Comparison of ENCODE assay signal across 8 cellular contexts in the genomic region with DNA sequence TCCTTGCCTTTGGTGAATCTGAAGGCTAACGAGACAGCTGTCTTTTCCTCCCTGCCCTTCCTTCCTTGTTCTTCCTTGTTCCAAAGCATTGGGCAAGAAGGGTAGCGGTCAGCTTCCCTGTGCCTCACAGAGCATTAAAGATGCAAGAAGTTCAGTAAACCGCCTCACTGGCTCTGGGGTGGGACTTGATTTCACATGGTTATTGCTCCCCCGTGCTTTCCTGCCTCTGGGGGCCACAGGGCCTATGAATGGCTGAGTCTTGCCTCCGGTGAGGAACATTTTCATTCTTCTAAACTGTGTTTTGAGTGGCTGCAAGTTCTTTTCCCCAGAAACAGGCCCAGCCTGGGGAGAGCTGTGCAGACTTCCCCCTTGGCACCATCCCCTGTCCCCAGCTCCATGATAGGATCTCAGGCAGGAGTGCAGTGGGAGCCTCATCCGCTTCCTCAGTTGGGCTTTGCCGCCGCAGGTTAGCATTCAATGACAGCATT. TPM values are rescaled to one million over a fixed set of nuclear protein-coding genes. Genes with fewer than 3 reads are reported as not detected.
DNase-seq lines count a peak whose midpoint lies in the region; ATAC-seq and TF ChIP-seq lines count a peak whose summit lies in the region.

No MANE protein-coding gene starts in this region.

- H2AFZ ChIP-seq in fibroblast of lung (ENCODE audit: low read length), result peak overlapping the region; percentile 35

- peaks cover 9% of the 10 kb centered on the region for H3K27me3 ChIP-seq in fibroblast of lung (ENCODE audit: control insufficient read depth, insufficient read depth, low read length)

- no peak for TF ChIP-seq CTCF in fibroblast of lung (conservative IDR thresholded peaks at IDR 0.05 in 1 of 2, IDR thresholded peaks at IDR 0.05 in 1 of 2; ENCODE audit: low read depth in 1 of 2, low read length in 2 of 2)
- no peak for TF ChIP-seq CTCF in neural crest cell (conservative IDR thresholded peaks at IDR 0.05)

- no peaks in the 10 kb centered on the region for H3K9me3 Mint-ChIP-seq in neural crest cell

- peak overlapping the region; percentile 55 to 85 (median 62) for H3K4me3 ChIP-seq in fibroblast of lung (replicated peaks in 1 of 4; ENCODE audit: control extremely low read depth in 1 of 4, insufficient read depth in 1 of 4, low read depth in 3 of 4, low read length in 4 of 4)

- H3K27ac Mint-ChIP-seq in neural crest cell (ENCODE audit: unreplicated experiment), result no peak overlapping the region

- H3K79me2 ChIP-seq in fibroblast of lung (ENCODE audit: control insufficient read depth, insufficient read depth, low read length), result no peaks in the 10 kb centered on the region

- H3K27me3 Mint-ChIP-seq in neural crest cell (ENCODE audit: low read depth), result peaks cover 28% of the 10 kb centered on the region

- H3K4me1 Mint-ChIP-seq in neural crest cell, result peaks cover 33% of the 10 kb centered on the region

- no peak overlapping the region for H3K9ac ChIP-seq in fibroblast of lung (ENCODE audit: insufficient read depth, low read length)

- peaks cover 6% of the 10 kb centered on the region for H3K4me1 ChIP-seq in fibroblast of lung (ENCODE audit: control insufficient read depth, extremely low read depth, insufficient read depth, low read length)

- H4K20me1 ChIP-seq in fibroblast of lung (ENCODE audit: control insufficient read depth, extremely low read depth, insufficient read depth, low read length), result no peaks in the 10 kb centered on the region

- no peaks in the 10 kb centered on the region for H3K9me3 ChIP-seq in fibroblast of lung (ENCODE audit: control insufficient read depth, insufficient read depth, low read depth, low read length)

- peak overlapping the region; percentile 76 for H3K4me2 ChIP-seq in fibroblast of lung (ENCODE audit: extremely low read depth, insufficient read depth, low read length)

- in situ Hi-C loops in SK-MEL-5 (cut with HindIII; ENCODE audit: low pct_unique_long_range_greater_than_20kb, low sequenced_read_pairs), result loop anchor here (10.0 kb wide), 1 partner anchor 102 kb away; no protein-coding TSS in a partner anchor

- no peak for ATAC-seq in GM21390 (IDR thresholded peaks at IDR 0.05; ENCODE audit: unreplicated experiment)

- H3K27ac ChIP-seq in fibroblast of lung (ENCODE audit: insufficient read depth, low read length), result no peak overlapping the region

- peak; percentile 20 for DNase-seq in ELR (ENCODE audit: low read depth)
- DNase-seq in SK-MEL-5 (ENCODE audit: low read depth, low spot score), result peak; percentile 45
- peak in 1 of 2 donors; percentile 47 for DNase-seq in fibroblast of lung (ENCODE audit: low read depth in 2 of 2)
- no peak for DNase-seq in neural crest cell (ENCODE audit: low read depth, low spot score)
- DNase-seq in cortex of kidney (lab: John Stamatoyannopoulos, UW), result no peak
- DNase-seq in NCI-H510A (lab: John Stamatoyannopoulos, UW), result no peak
- DNase-seq in activated CD4-positive, CD25-positive, alpha-beta regulatory T cell (lab: John Stamatoyannopoulos, UW), result no peak

- H3K36me3 Mint-ChIP-seq in neural crest cell (ENCODE audit: low read depth), result no peaks in the 10 kb centered on the region

- no peaks in the 10 kb centered on the region for H3K36me3 ChIP-seq in fibroblast of lung (ENCODE audit: control insufficient read depth, insufficient read depth, low read length)

- peak overlapping the region; percentile 95 for H3K4me3 Mint-ChIP-seq in neural crest cell

RNA-seq across cellular contexts. Expression of a gene that starts 1.5 kb away (rescaled TPM):
- 16.1 and 17.5 TPM in 2 replicates for total RNA-seq in SK-MEL-5 (2014; rRNA removed; shearing (Covaris generic))
- 9.5 and 14.6 TPM in 2 replicates for polyA plus RNA-seq in SK-MEL-5 (2015; cell fraction: cytosol; rRNA removed)
- 16.7 and 22.1 TPM in 2 replicates for polyA plus RNA-seq in SK-MEL-5 (2015; cell fraction: nucleus; rRNA removed)
- total RNA-seq in fibroblast of lung (7.8 and 8.0 TPM in 2 replicates), neural crest cell (2.6 and 2.7 TPM in 2 replicates)
- polyA plus RNA-seq in fibroblast of lung, result 2.5 and 4.8 TPM in 2 replicates
- polyA plus RNA-seq in fibroblast of lung (2012), result 1.5 and 3.7 TPM in 2 replicates
- polyA minus RNA-seq in fibroblast of lung (ENCODE audit: low replicate concordance), result 1.1 and 2.9 TPM in 2 replicates

Comparison
In these comparisons a context has a peak if more than half of its experiments do, and no peak if none do; other contexts are left out.
1. DNase-seq: peak in ELR (single experiment) and SK-MEL-5 (single experiment); none in neural crest cell (single experiment), cortex of kidney (single experiment), NCI-H510A (single experiment) and activated CD4-positive, CD25-positive, alpha-beta regulatory T cell (0 of 4).